ENCODE assay signal across 16 cellular contexts in genomic region chr21:33396966-33397365, GRCh38. TPM values are rescaled to one million over a fixed set of nuclear protein-coding genes. Genes with fewer than 3 reads are reported as not detected.
DNase-seq lines count a peak whose midpoint lies in the region; TF ChIP-seq lines count a peak whose summit lies in the region.
"Had no signal": no experiment of that assay in that cellular context is flagged by ENCODE, and none has a peak within 500 bp of the region (broad histone marks: within the 10 kb centered on the region; RNA-seq: fewer than 3 reads in every experiment).

No MANE protein-coding gene starts in this region.

- no peak for TF ChIP-seq POLR2A in thyroid gland (IDR thresholded peaks at IDR 0.05)

- DNase-seq in HCEC 1CT (peak; percentile 25), chondrocyte (ENCODE audit: low spot score) (no peak), hepatocyte (ENCODE audit: low spot score) (peak; percentile 29), thyroid gland (peak in 1 of 2 donors; percentile 18), GM19238 (ENCODE audit: insufficient read length, low spot score) (no peak), endothelial cell (ENCODE audit: low spot score) (no peak), DMS 273 treated with DMSO at 0.1 percent for 48 hours (lab: John Stamatoyannopoulos, UW) (no peak)
- no peak for DNase-seq in activated naive CD4-positive, alpha-beta T cell treated with Interleukin-2 at 50 U/mL for 16 hours
- DNase-seq: activated CD8-positive, alpha-beta T cell treated with anti-CD3 and anti-CD28 coated beads for 36 hours; activated naive CD8-positive, alpha-beta T cell treated with anti-CD3 and anti-CD28 coated beads, Interleukin-2, amount 10 ng/mL, durations not matched to agents 7 days and 5 days; endodermal cell; immature natural killer cell; NCI-H2171; PC-9 had no signal

- no peak overlapping the region for H2AFZ ChIP-seq in hepatocyte
- H2AFZ ChIP-seq: PC-9 had no signal

- no peak for TF ChIP-seq CTCF in chondrocyte (IDR thresholded peaks at IDR 0.05)
- TF ChIP-seq CTCF in hepatocyte (IDR thresholded peaks at IDR 0.05; ENCODE audit: poor library complexity) = no peak
- no peak for TF ChIP-seq CTCF in thyroid gland (IDR thresholded peaks at IDR 0.05)
- TF ChIP-seq CTCF in endothelial cell (IDR thresholded peaks at IDR 0.05; ENCODE audit: unreplicated experiment) = no peak

- no peaks in the 10 kb centered on the region for H3K9me3 Mint-ChIP-seq in chondrocyte (ENCODE audit: low read depth)
- no peaks in the 10 kb centered on the region for H3K9me3 Mint-ChIP-seq in endothelial cell (ENCODE audit: unreplicated experiment)
- H3K9me3 Mint-ChIP-seq: activated CD8-positive, alpha-beta T cell treated with anti-CD3 and anti-CD28 coated beads for 36 hours; activated naive CD8-positive, alpha-beta T cell treated with anti-CD3 and anti-CD28 coated beads, Interleukin-2, amount 10 ng/mL, durations not matched to agents 7 days and 5 days; endodermal cell; neural crest cell; T-helper 2 cell treated with Interferon-gamma antibody and Interleukin-4, amounts not matched to agents 5 μg/mL and 100 μg/mL, for 36 hours had no signal

- H3K4me1 Mint-ChIP-seq in chondrocyte (ENCODE audit: low read depth) (peaks cover 53% of the 10 kb centered on the region), endothelial cell (ENCODE audit: unreplicated experiment) (no peaks in the 10 kb centered on the region)

- WGBS in hepatocyte (ENCODE audit: low lambda C conversion rate, missing lambda C conversion rate) = 69% methylated on average over 5 of the region's 5 CpGs
- 66 to 71% methylated on average over 5 of the region's 5 CpGs for WGBS in thyroid gland, 2 donors

- H3K4me3 Mint-ChIP-seq in chondrocyte (ENCODE audit: unreplicated experiment) = no peak overlapping the region
- no peak overlapping the region for H3K4me3 Mint-ChIP-seq in endothelial cell (ENCODE audit: unreplicated experiment)
- H3K4me3 Mint-ChIP-seq: activated CD8-positive, alpha-beta T cell treated with anti-CD3 and anti-CD28 coated beads for 36 hours; activated naive CD8-positive, alpha-beta T cell treated with anti-CD3 and anti-CD28 coated beads, Interleukin-2, amount 10 ng/mL, durations not matched to agents 7 days and 5 days; endodermal cell; immature natural killer cell; T-helper 2 cell treated with Interferon-gamma antibody and Interleukin-4, amounts not matched to agents 5 μg/mL and 100 μg/mL, for 36 hours had no signal

- intact Hi-C loops in thyroid gland (cut with DNase I) = no loop called here

- H3K36me3 Mint-ChIP-seq in chondrocyte (ENCODE audit: low read depth) (no peaks in the 10 kb centered on the region), endothelial cell (ENCODE audit: low read depth, unreplicated experiment) (no peaks in the 10 kb centered on the region)
- H3K36me3 Mint-ChIP-seq: activated naive CD8-positive, alpha-beta T cell treated with anti-CD3 and anti-CD28 coated beads, Interleukin-2, amount 10 ng/mL, durations not matched to agents 7 days and 5 days; immature natural killer cell had no signal

- H3K4me1 ChIP-seq in hepatocyte (ENCODE audit: insufficient read depth) = no peaks in the 10 kb centered on the region
- H3K4me1 ChIP-seq in thyroid gland = peaks cover 12 to 22% of the 10 kb centered on the region in 2 donors

- H3K27me3 ChIP-seq in hepatocyte = no peaks in the 10 kb centered on the region
- H3K27me3 ChIP-seq in thyroid gland = no peaks in the 10 kb centered on the region

- no peak overlapping the region for H3K27ac ChIP-seq in hepatocyte
- H3K27ac ChIP-seq in thyroid gland = peak overlapping the region in 2 of 3 donors; percentile 8 to 46
- H3K27ac ChIP-seq: PC-9 had no signal

- H3K36me3 ChIP-seq in hepatocyte (replicated peaks; ENCODE audit: insufficient read depth, low read depth) = no peaks in the 10 kb centered on the region
- H3K36me3 ChIP-seq in thyroid gland = no peaks in the 10 kb centered on the region

- no peaks in the 10 kb centered on the region for H3K79me2 ChIP-seq in hepatocyte

- H3K9me2 ChIP-seq in hepatocyte (replicated peaks; ENCODE audit: insufficient read depth) = no peaks in the 10 kb centered on the region

- H3K4me3 ChIP-seq in hepatocyte = no peak overlapping the region
- no peak overlapping the region for H3K4me3 ChIP-seq in thyroid gland (replicated peaks in 1 of 3)
- H3K4me3 ChIP-seq: PC-9 had no signal

- H4K20me1 ChIP-seq in hepatocyte (ENCODE audit: insufficient read depth, poor library complexity, severe bottlenecking) = no peaks in the 10 kb centered on the region

- peak overlapping the region; percentile 94 for H3K27ac Mint-ChIP-seq in chondrocyte (ENCODE audit: unreplicated experiment)
- no peak overlapping the region for H3K27ac Mint-ChIP-seq in endothelial cell (ENCODE audit: unreplicated experiment)
- H3K27ac Mint-ChIP-seq: activated CD8-positive, alpha-beta T cell treated with anti-CD3 and anti-CD28 coated beads for 36 hours; activated naive CD8-positive, alpha-beta T cell treated with anti-CD3 and anti-CD28 coated beads, Interleukin-2, amount 10 ng/mL, durations not matched to agents 7 days and 5 days; endodermal cell; immature natural killer cell; T-helper 2 cell treated with Interferon-gamma antibody and Interleukin-4, amounts not matched to agents 5 μg/mL and 100 μg/mL, for 36 hours had no signal

- H3K4me2 ChIP-seq in hepatocyte = no peak overlapping the region
- H3K4me2 ChIP-seq: PC-9 had no signal

- H3K27me3 Mint-ChIP-seq in chondrocyte (ENCODE audit: low read depth) (no peaks in the 10 kb centered on the region), endothelial cell (ENCODE audit: unreplicated experiment) (peaks cover 6% of the 10 kb centered on the region)

- no peaks in the 10 kb centered on the region for H3K9me3 ChIP-seq in hepatocyte (ENCODE audit: low read depth)
- no peaks in the 10 kb centered on the region for H3K9me3 ChIP-seq in thyroid gland

RNA-seq across cellular contexts. Expression of gene IFNGR2, which starts 6.2 kb away (rescaled TPM):
- total RNA-seq in chondrocyte (58.1 to 58.4 TPM (median 58.3 TPM) in 3 replicates), hepatocyte (53.4 and 66.8 TPM in 2 replicates), thyroid gland (100 to 1,000 TPM in 1 of 4 donors, 10 to 100 TPM in 3; 64.9 to 100 (median 79.0) TPM), endothelial cell (ENCODE audit: unreplicated experiment) (32.1 TPM)
- 60.2 and 66.7 TPM in 2 replicates for polyA plus RNA-seq in hepatocyte

Comparison
In these comparisons a context has a peak if more than half of its experiments do, and no peak if none do; other contexts are left out.
1. DNase-seq: peak in HCEC 1CT (single experiment) and hepatocyte (single experiment); none in chondrocyte (single experiment), GM19238 (single experiment), endothelial cell (single experiment), DMS 273 treated with DMSO at 0.1 percent for 48 hours (single experiment) and activated naive CD4-positive, alpha-beta T cell treated with Interleukin-2 at 50 U/mL for 16 hours (single experiment).